Comparison of ENCODE assay signal across 20 cellular contexts in genomic region chr15:92409521-92409920, GRCh38. TPM values are rescaled to one million over a fixed set of nuclear protein-coding genes. Genes with fewer than 3 reads are reported as not detected.
DNase-seq lines count a peak whose midpoint lies in the region; ATAC-seq, FAIRE-seq and TF ChIP-seq lines count a peak whose summit lies in the region.
"Had no signal": no experiment of that assay in that cellular context is flagged by ENCODE, and none has a peak within 500 bp of the region (broad histone marks: within the 10 kb centered on the region; RNA-seq: fewer than 3 reads in every experiment).

No MANE protein-coding gene starts in this region.

- H4K20me1 ChIP-seq in H1 (replicated peaks in 1 of 2; ENCODE audit: control insufficient read depth in 1 of 2, insufficient read depth in 2 of 2, low read length in 2 of 2): no peaks in the 10 kb centered on the region
- H4K20me1 ChIP-seq in PC-9 (ENCODE audit: insufficient read depth): no peaks in the 10 kb centered on the region

- peaks cover 21% of the 10 kb centered on the region for H3K4me1 Mint-ChIP-seq in mesothelial cell of epicardium
- H3K4me1 Mint-ChIP-seq: CD4-positive, CD25-positive, alpha-beta regulatory T cell had no signal

- no peaks in the 10 kb centered on the region for H3K9me3 ChIP-seq in H1 (ENCODE audit: insufficient read depth in 2 of 2, low read depth in 1 of 2, low read length in 1 of 2)
- H3K9me3 ChIP-seq in neuronal stem cell (replicated peaks in 1 of 2; ENCODE audit: control insufficient read depth in 2 of 2, insufficient read depth in 1 of 2, low read depth in 1 of 2, low read length in 2 of 2): no peaks in the 10 kb centered on the region
- H3K9me3 ChIP-seq in PC-9 (ENCODE audit: insufficient read depth, low read depth): no peaks in the 10 kb centered on the region
- H3K9me3 ChIP-seq: BLaER1, Caco-2 had no signal

- H3K4me1 ChIP-seq in H1 (replicated peaks in 1 of 4; ENCODE audit: control insufficient read depth in 3 of 4, insufficient read depth in 4 of 4, low read length in 3 of 4): peaks cover 0 to 6% (median 0%) of the 10 kb centered on the region in 4 experiments; a peak in 2 of 7 replicates
- peaks cover 14 to 15% of the 10 kb centered on the region in 2 donors for H3K4me1 ChIP-seq in neuronal stem cell (ENCODE audit: control insufficient read depth in 2 of 2, insufficient read depth in 1 of 2, low read depth in 1 of 2, low read length in 2 of 2)
- H3K4me1 ChIP-seq in PC-9 (replicated peaks; ENCODE audit: insufficient read depth): no peaks in the 10 kb centered on the region
- H3K4me1 ChIP-seq: Caco-2 had no signal

- TF ChIP-seq EP300 in H1 (IDR thresholded peaks at IDR 0.05; ENCODE audit: borderline replicate concordance in 1 of 2, low read depth in 2 of 2, low read length in 2 of 2): no peak

- H2AK5ac ChIP-seq in H1 (ENCODE audit: low read depth, low read length) (no peak overlapping the region), neuronal stem cell (ENCODE audit: low read depth, low read length) (no peak overlapping the region)

- H3K4me2 ChIP-seq in H1 (ENCODE audit: insufficient read depth in 1 of 2, low read depth in 2 of 2, low read length in 2 of 2) (no peak overlapping the region), neuronal stem cell (ENCODE audit: insufficient read depth, low read length, poor library complexity, severe bottlenecking) (no peak overlapping the region), PC-9 (no peak overlapping the region)
- H3K4me2 ChIP-seq: BLaER1 had no signal

- H3K79me1 ChIP-seq in H1 (ENCODE audit: low read depth, low read length) (no peaks in the 10 kb centered on the region), neuronal stem cell (ENCODE audit: low read depth, low read length) (peaks cover 1% of the 10 kb centered on the region)

- no peak overlapping the region for H2BK20ac ChIP-seq in H1 (ENCODE audit: low read length)

- peak overlapping the region; percentile 0 for H3K27ac Mint-ChIP-seq in mesothelial cell of epicardium
- H3K27ac Mint-ChIP-seq: CD4-positive, CD25-positive, alpha-beta regulatory T cell; CD8-positive, alpha-beta T cell; H9 had no signal

- H3K9ac ChIP-seq in H1 (replicated peaks in 1 of 4; ENCODE audit: extremely low read depth in 1 of 4, low read depth in 3 of 4, low read length in 3 of 4) (no peak overlapping the region), neuronal stem cell (ENCODE audit: low read depth, low read length, poor library complexity) (no peak overlapping the region)
- H3K9ac ChIP-seq: BLaER1, GM23248 had no signal

- H2BK12ac ChIP-seq in H1 (ENCODE audit: low read depth, low read length): no peak overlapping the region
- H2BK12ac ChIP-seq in neuronal stem cell (ENCODE audit: low read length): no peak overlapping the region

- TF ChIP-seq RAD21 in H1 (IDR thresholded peaks at IDR 0.05 in 1 of 2, conservative IDR thresholded peaks at IDR 0.05 in 1 of 2; ENCODE audit: low read depth in 2 of 2, low read length in 2 of 2): no peak

- TF ChIP-seq CTCF in H1 (IDR thresholded peaks at IDR 0.05; ENCODE audit: control extremely low read depth in 1 of 3, insufficient read depth in 1 of 3, low read depth in 1 of 3, low read length in 3 of 3): no peak
- no peak for TF ChIP-seq CTCF in mesothelial cell of epicardium (IDR thresholded peaks at IDR 0.05; ENCODE audit: unreplicated experiment)
- TF ChIP-seq CTCF in PC-9 (conservative IDR thresholded peaks at IDR 0.05): no peak
- no peak for TF ChIP-seq CTCF in omental fat pad (IDR thresholded peaks at IDR 0.05)

- H4K91ac ChIP-seq in H1 (replicated peaks; ENCODE audit: insufficient read length, low read length) (no peak overlapping the region), neuronal stem cell (ENCODE audit: low read depth, low read length, poor library complexity) (no peak overlapping the region)

- no peak overlapping the region for H3K56ac ChIP-seq in H1 (replicated peaks; ENCODE audit: insufficient read length, low read depth, low read length)

- no peaks in the 10 kb centered on the region for H3K9me3 Mint-ChIP-seq in mesothelial cell of epicardium
- H3K9me3 Mint-ChIP-seq: CD4-positive, CD25-positive, alpha-beta regulatory T cell; CD8-positive, alpha-beta T cell; H9 had no signal

- no peak overlapping the region for H2BK120ac ChIP-seq in H1 (replicated peaks; ENCODE audit: low read depth, low read length)
- H2BK120ac ChIP-seq in neuronal stem cell (ENCODE audit: low read depth, low read length): no peak overlapping the region

- H3K4ac ChIP-seq in H1 (replicated peaks; ENCODE audit: insufficient read length, low read depth, low read length) (no peak overlapping the region), neuronal stem cell (ENCODE audit: low read length) (no peak overlapping the region)

- no peak overlapping the region for H2AFZ ChIP-seq in H1 (ENCODE audit: low read length)
- no peak overlapping the region for H2AFZ ChIP-seq in neuronal stem cell (ENCODE audit: low read length)
- no peak overlapping the region for H2AFZ ChIP-seq in PC-9
- H2AFZ ChIP-seq: GM23248 had no signal

- ATAC-seq in omental fat pad (ENCODE audit: low FRiP score): no peak
- ATAC-seq: CD8-positive, alpha-beta T cell; HCT116 had no signal

- H3K18ac ChIP-seq in H1 (ENCODE audit: extremely low read depth, low read length) (peak overlapping the region; percentile 39; the same call in 1 of the 2 replicates), neuronal stem cell (ENCODE audit: low read length) (peak overlapping the region; percentile 32)

- peaks cover 12% of the 10 kb centered on the region for H3K27me3 Mint-ChIP-seq in mesothelial cell of epicardium (ENCODE audit: low read depth)

- H3K79me2 ChIP-seq in H1 (ENCODE audit: control insufficient read depth in 1 of 2, insufficient read depth in 2 of 2, low read length in 2 of 2) (no peaks in the 10 kb centered on the region), PC-9 (ENCODE audit: low read depth) (no peaks in the 10 kb centered on the region)

- H4K5ac ChIP-seq in H1 (ENCODE audit: insufficient read length, low read depth, low read length): no peak overlapping the region

- H3K9me2 ChIP-seq in PC-9 (ENCODE audit: insufficient read depth): no peaks in the 10 kb centered on the region

- H2BK15ac ChIP-seq in H1 (ENCODE audit: low read length) (0 out of 2 replicates have a peak overlapping the region, but pooled peaks have one; percentile 92), neuronal stem cell (ENCODE audit: low read length) (no peak overlapping the region)

- 81% methylated on average over 8 of the region's 8 CpGs; no CpG with 5 or more reads in 1 of the 2 experiments for WGBS in H1 (ENCODE audit: extremely low coverage in 1 of 2, insufficient coverage in 1 of 2, insufficient read length in 1 of 2, insufficient replicate concordance in 2 of 2, low coverage in 1 of 2, low lambda C conversion rate in 2 of 2, missing lambda C conversion rate in 1 of 2), 2 experiments
- WGBS in neuronal stem cell (ENCODE audit: extremely low coverage in 2 of 2, insufficient read length in 2 of 2, insufficient replicate concordance in 1 of 2), 2 donors: no CpG with 5 or more reads among the region's 8 CpGs

- intact Hi-C loops in PC-9 (cut with micrococcal nuclease; ENCODE audit: unreplicated experiment): no loop called here

- H3K23me2 ChIP-seq in H1 (ENCODE audit: low read depth, low read length): no peaks in the 10 kb centered on the region

- no peaks in the 10 kb centered on the region for H3F3A ChIP-seq in PC-9 (ENCODE audit: insufficient read depth, low read depth)

- no peak overlapping the region for H4K8ac ChIP-seq in H1 (ENCODE audit: extremely low read depth, insufficient read depth, low read length)
- H4K8ac ChIP-seq in neuronal stem cell (ENCODE audit: low read depth, low read length): no peak overlapping the region

- POLR2A ChIA-PET in H1 (lab: Charles Lee; ENCODE audit: partially characterized antibody): no interaction called here
- POLR2A ChIA-PET in PC-9 (lab: Charles Lee; ENCODE audit: unreplicated experiment): no interaction called here

- no peak overlapping the region for H3K4me3 Mint-ChIP-seq in mesothelial cell of epicardium
- H3K4me3 Mint-ChIP-seq: CD4-positive, CD25-positive, alpha-beta regulatory T cell; CD8-positive, alpha-beta T cell; H9 had no signal

- CTCF ChIA-PET in H1 (lab: Charles Lee; ENCODE audit: partially characterized antibody) (interaction anchor here (1.3 to 3.7 kb wide), 6 partner anchors 9 to 318 kb away, joined by 3 to 26 read pairs (median 8); no protein-coding TSS in a partner anchor), PC-9 (lab: Charles Lee) (no interaction called here)

- H3K27me3 ChIP-seq in H1 (replicated peaks in 1 of 4; ENCODE audit: control insufficient read depth in 3 of 4, extremely low read depth in 1 of 4, insufficient read depth in 3 of 4, low read length in 3 of 4) (peaks cover 0 to 2% (median 0%) of the 10 kb centered on the region in 4 experiments; a peak in 1 of 7 replicates), neuronal stem cell (ENCODE audit: control insufficient read depth in 3 of 3, insufficient read depth in 3 of 3, low read depth in 1 of 3, low read length in 3 of 3) (no peaks in the 10 kb centered on the region), PC-9 (ENCODE audit: insufficient read depth, low read depth) (peaks cover 32% of the 10 kb centered on the region)
- H3K27me3 ChIP-seq: BLaER1 had no signal

- H3K27ac ChIP-seq in H1 (ENCODE audit: low read depth, low read length) (no peak overlapping the region), neuronal stem cell (replicated peaks; ENCODE audit: low read length) (no peak overlapping the region), PC-9 (no peak overlapping the region)
- H3K27ac ChIP-seq: BLaER1, C4-2B, GM23248 had no signal

- DNase-seq in SK-N-DZ (ENCODE audit: low spot score) (peak; percentile 74), H1 (ENCODE audit: low read depth in 1 of 2, low spot score in 2 of 2) (no peak), mesothelial cell of epicardium (ENCODE audit: low spot score in 2 of 2, unreplicated experiment in 2 of 2) (no peak), neuronal stem cell (ENCODE audit: low spot score) (no peak), NCI-H748 treated with DMSO at 0.1 percent for 48 hours (lab: John Stamatoyannopoulos, UW) (no peak), PC-9 (no peak), omental fat pad (ENCODE audit: low spot score) (no peak)
- DNase-seq: Caco-2; CD4-positive, CD25-positive, alpha-beta regulatory T cell; CD8-positive, alpha-beta T cell; DMS153; DND-41; GM23248; H9 had no signal

- H3K14ac ChIP-seq in H1 (ENCODE audit: insufficient read length) (no peak overlapping the region), neuronal stem cell (ENCODE audit: low read length) (no peak overlapping the region)

- H3K23ac ChIP-seq in H1 (ENCODE audit: insufficient read length) (no peak overlapping the region), neuronal stem cell (ENCODE audit: low read depth, low read length, poor library complexity) (no peak overlapping the region)

- TF ChIP-seq POLR2A in H1 (IDR thresholded peaks at IDR 0.05; ENCODE audit: control extremely low read depth in 1 of 2, low read depth in 2 of 2, low read length in 2 of 2): no peak

- H2BK5ac ChIP-seq in H1 (ENCODE audit: low read depth, low read length) (no peak overlapping the region), neuronal stem cell (ENCODE audit: low read length) (no peak overlapping the region)

- H3K4me3 ChIP-seq in H1 (ENCODE audit: extremely low read depth in 1 of 4, insufficient read depth in 2 of 4, low read depth in 3 of 4, low read length in 4 of 4) (no peak overlapping the region), neuronal stem cell (ENCODE audit: low read length in 2 of 2) (no peak overlapping the region), PC-9 (no peak overlapping the region)
- H3K4me3 ChIP-seq: BLaER1, GM23248 had no signal

- H3K36me3 ChIP-seq in H1 (ENCODE audit: control insufficient read depth in 2 of 4, insufficient read depth in 4 of 4, low read length in 3 of 4) (no peaks in the 10 kb centered on the region), neuronal stem cell (replicated peaks in 1 of 2; ENCODE audit: control insufficient read depth in 2 of 2, insufficient read depth in 2 of 2, low read length in 2 of 2) (peaks cover 9 to 51% of the 10 kb centered on the region in 2 donors), PC-9 (ENCODE audit: low read depth) (no peaks in the 10 kb centered on the region)

- H3K36me3 Mint-ChIP-seq in mesothelial cell of epicardium: no peaks in the 10 kb centered on the region
- H3K36me3 Mint-ChIP-seq: CD4-positive, CD25-positive, alpha-beta regulatory T cell; CD8-positive, alpha-beta T cell had no signal

- FAIRE-seq in H1 (lab: Jason Lieb, UNC): no peak
- FAIRE-seq: G401.6, GM12892 had no signal

- no TSS peak for BruUV-seq in PC-9 (replicated peaks; lab: Mats Ljungman, UMichigan)

RNA-seq across cellular contexts. Expression of gene ST8SIA2, which starts 15.8 kb away (rescaled TPM):
- polyA plus RNA-seq in SK-N-DZ (2014; cell fraction: cytosol; rRNA removed): 33.5 and 54.4 TPM in 2 replicates
- polyA plus RNA-seq in SK-N-DZ (2014; cell fraction: nucleus; rRNA removed): 26.7 and 46.1 TPM in 2 replicates
- 3.2 and 4.5 TPM in 2 replicates for total RNA-seq in H1 (2021; fragmentation: NEBNext Ultra II Directional; extraction: Animal tissue kit (Norgen Biotek cat#: 25700))
- 3.0 and 4.4 TPM in 2 replicates for polyA plus RNA-seq in H1 (2011; rRNA removed)
- 2.0 TPM for polyA plus RNA-seq in H1 (2011; cell fraction: cytosol; rRNA removed)
- polyA plus RNA-seq in H1 (2011; cell fraction: nucleus; rRNA removed): 5.9 TPM
- 2.6 to 4.5 TPM (median 3.3 TPM) in 4 replicates for polyA plus RNA-seq in H1 (2012, experiment 1 of 2)
- polyA plus RNA-seq in H1 (2012, experiment 2 of 2): 2.2 TPM
- 2.8 TPM for polyA plus RNA-seq in H1 (2013, experiment 1 of 2)
- polyA plus RNA-seq in H1 (2013, experiment 2 of 2): 3.5 TPM
- polyA minus RNA-seq in H1 (2011; rRNA and poly(A)+ RNA removed): 2.2 and 3.7 TPM in 2 replicates
- 1.5 TPM for polyA minus RNA-seq in H1 (2011; cell fraction: cytosol; rRNA and poly(A)+ RNA removed)
- polyA minus RNA-seq in H1 (2011; cell fraction: nucleus; rRNA and poly(A)+ RNA removed): 4.5 TPM
- total RNA-seq in mesothelial cell of epicardium (10.8 to 12.1 TPM (median 11.6 TPM) in 3 replicates), PC-9 (2021) (not detected in 2 replicates), omental fat pad (not detected)
- 10.1 TPM for polyA plus RNA-seq in neuronal stem cell (2013, experiment 1 of 2)
- polyA plus RNA-seq in neuronal stem cell (2013, experiment 2 of 2): 10.0 TPM
- total RNA-seq: A172; Caco-2; CD4-positive, CD25-positive, alpha-beta regulatory T cell; CD8-positive, alpha-beta T cell; GM23248 had no signal
- polyA plus RNA-seq: CD4-positive, CD25-positive, alpha-beta regulatory T cell; GM23248 had no signal
